In the genomic region with DNA sequence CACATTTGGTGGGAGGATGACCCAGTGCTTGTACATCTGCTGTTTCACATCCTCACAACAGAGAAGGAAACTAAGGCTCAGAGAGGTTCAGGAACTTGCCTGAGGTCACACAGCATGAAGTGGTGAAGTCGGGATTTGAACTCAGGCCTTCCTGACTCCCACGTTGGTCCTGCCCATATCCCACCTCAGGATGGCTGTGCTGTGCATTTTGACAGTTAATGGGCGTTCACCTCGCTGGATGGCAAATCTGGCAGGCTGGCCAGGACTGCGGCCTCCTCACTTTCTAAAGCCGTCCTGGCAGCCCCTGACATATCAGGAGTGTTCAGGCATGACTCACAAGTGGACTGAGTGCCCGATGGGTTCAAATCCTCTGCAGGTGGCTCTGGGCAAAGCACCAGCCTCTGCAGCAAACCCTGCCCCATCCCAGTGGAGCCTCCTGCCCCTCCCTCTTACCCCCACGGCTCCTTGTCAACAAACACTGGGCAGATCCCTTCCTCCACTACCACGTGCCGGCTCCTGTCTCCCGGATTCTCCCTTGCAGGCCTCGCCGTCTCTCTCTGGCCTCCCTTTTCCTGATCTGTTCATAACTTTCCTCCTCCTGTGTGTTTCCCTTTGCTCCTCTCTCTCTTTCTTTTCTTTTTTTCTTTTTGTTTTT, we compare ENCODE assay signal across 12 cellular contexts. TPM values are rescaled to one million over a fixed set of nuclear protein-coding genes. Genes with fewer than 3 reads are reported as not detected.
A peak's percentile ranks its signal among the peaks of the same experiment; 100 is the strongest.
DNase-seq lines count a peak whose midpoint lies in the region; ATAC-seq, FAIRE-seq and TF ChIP-seq lines count a peak whose summit lies in the region.
"Had no signal": no experiment of that assay in that cellular context is flagged by ENCODE, and none has a peak within 500 bp of the region (broad histone marks: within the 10 kb centered on the region; RNA-seq: fewer than 3 reads in every experiment).

No MANE protein-coding gene starts in this region.

- H3K36me3 Mint-ChIP-seq in GM23338 (ENCODE audit: low read depth) (no peaks in the 10 kb centered on the region; the same call in 2 of the 3 replicates), T-helper 17 cell (ENCODE audit: low read depth) (no peaks in the 10 kb centered on the region)

- H3K9me3 ChIP-seq in osteoblast (ENCODE audit: low read depth, low read length) (no peaks in the 10 kb centered on the region), thyroid gland (no peaks in the 10 kb centered on the region), T-helper 17 cell (ENCODE audit: control insufficient read depth, low read length, poor library complexity, severe bottlenecking) (no peaks in the 10 kb centered on the region)

- FAIRE-seq in RCC 7860 (lab: Jason Lieb, UNC): no peak

- peak; percentile 79 for DNase-seq in H4 (ENCODE audit: low spot score)
- DNase-seq in RCC 7860 (ENCODE audit: low spot score): peak; percentile 70
- peak; percentile 72 for DNase-seq in fibroblast of gingiva (ENCODE audit: low read depth)
- peak; percentile 89 for DNase-seq in osteoblast (ENCODE audit: insufficient read length, low spot score, missing footprints)
- no peak for DNase-seq in GM23338 (ENCODE audit: low spot score)
- no peak for DNase-seq in thyroid gland
- DNase-seq in NCI-H1694 treated with DMSO at 0.1 percent for 48 hours (lab: John Stamatoyannopoulos, UW): no peak
- DNase-seq in T-helper 17 cell: no peak
- DNase-seq: activated CD4-positive, CD25-positive, alpha-beta regulatory T cell treated with anti-CD3 and anti-CD28 coated beads, Interleukin-2, amount 50 U/mL, for 72 hours; cerebellar nuclear complex; foreskin fibroblast; KG1 had no signal

- no peaks in the 10 kb centered on the region for H3K79me2 ChIP-seq in osteoblast (ENCODE audit: insufficient read depth, low read length)
- no peaks in the 10 kb centered on the region for H3K79me2 ChIP-seq in GM23338 (replicated peaks; ENCODE audit: insufficient read depth)

- WGBS in thyroid gland, 2 donors: 56 to 62% methylated on average over 12 to 13 of the region's 13 CpGs

- peaks cover 2% of the 10 kb centered on the region; the same call in 1 of the 3 replicates for H3K9me3 Mint-ChIP-seq in GM23338

- H3K4me3 ChIP-seq in osteoblast (ENCODE audit: insufficient read depth, low read length): no peak overlapping the region
- H3K4me3 ChIP-seq in GM23338: no peak overlapping the region
- H3K4me3 ChIP-seq in thyroid gland (replicated peaks in 1 of 3): no peak overlapping the region

- H3K27ac ChIP-seq in osteoblast (ENCODE audit: low read depth, low read length) (peak overlapping the region; percentile 79), GM23338 (ENCODE audit: low read depth) (no peak overlapping the region), thyroid gland (no peak overlapping the region)

- H3K27ac Mint-ChIP-seq in GM23338 (no peak overlapping the region), T-helper 17 cell (no peak overlapping the region)

- H4K20me1 ChIP-seq in osteoblast (ENCODE audit: insufficient read depth, low read length) (no peaks in the 10 kb centered on the region), GM23338 (replicated peaks; ENCODE audit: insufficient read depth) (no peaks in the 10 kb centered on the region)

- H3K4me1 Mint-ChIP-seq in GM23338 (peaks cover 20% of the 10 kb centered on the region), T-helper 17 cell (peaks cover 30% of the 10 kb centered on the region)

- H3K27me3 Mint-ChIP-seq in GM23338 (ENCODE audit: insufficient read depth, low read depth, poor library complexity) (peaks cover 12% of the 10 kb centered on the region), T-helper 17 cell (no peaks in the 10 kb centered on the region)

- H3K4me2 ChIP-seq in osteoblast (ENCODE audit: insufficient read depth, low read length) (no peak overlapping the region), GM23338 (no peak overlapping the region)

- H3K36me3 ChIP-seq in osteoblast (ENCODE audit: insufficient read depth, low read length) (no peaks in the 10 kb centered on the region), GM23338 (ENCODE audit: insufficient read depth) (no peaks in the 10 kb centered on the region), thyroid gland (no peaks in the 10 kb centered on the region)

- intact Hi-C loops in thyroid gland (cut with DNase I): no loop called here

- TF ChIP-seq CTCF in osteoblast (IDR thresholded peaks at IDR 0.05; ENCODE audit: extremely low read depth, low read depth, low read length) (no peak), GM23338 (conservative IDR thresholded peaks at IDR 0.05; ENCODE audit: low read depth in 2 of 2) (no peak), thyroid gland (IDR thresholded peaks at IDR 0.05) (no peak)

- H3K4me3 Mint-ChIP-seq in GM23338: no peak overlapping the region
- no peak overlapping the region for H3K4me3 Mint-ChIP-seq in T-helper 17 cell

- H3K27me3 ChIP-seq in osteoblast (ENCODE audit: insufficient read depth, low read length): no peaks in the 10 kb centered on the region
- no peaks in the 10 kb centered on the region for H3K27me3 ChIP-seq in GM23338 (ENCODE audit: insufficient read depth)
- no peaks in the 10 kb centered on the region for H3K27me3 ChIP-seq in thyroid gland

- H3K9me2 ChIP-seq in GM23338 (ENCODE audit: insufficient read depth): no peaks in the 10 kb centered on the region

- TF ChIP-seq POLR2A in thyroid gland (IDR thresholded peaks at IDR 0.05): no peak

- H3K4me1 ChIP-seq in osteoblast (ENCODE audit: insufficient read depth, low read length): peaks cover 44% of the 10 kb centered on the region
- peaks cover 11% of the 10 kb centered on the region; the same call in 1 of the 2 replicates for H3K4me1 ChIP-seq in GM23338 (ENCODE audit: insufficient read depth)
- H3K4me1 ChIP-seq in thyroid gland: peaks cover 0 to 37% of the 10 kb centered on the region in 2 donors

- ATAC-seq in GM23338 (no peak), T-helper 17 cell (no peak)

- peak overlapping the region; percentile 47 for H2AFZ ChIP-seq in osteoblast (ENCODE audit: low read length)
- no peak overlapping the region for H2AFZ ChIP-seq in GM23338

- peaks cover 2% of the 10 kb centered on the region; the same call in 1 of the 2 replicates for H3F3A ChIP-seq in GM23338 (replicated peaks; ENCODE audit: low read depth)

TF ChIP-seq in GM23338, 12 proteins besides CTCF, POLR2A, EP300 and RAD21 (continues in another document):
- TF ChIP-seq CREB1 (CRISPR knock-in tag; IDR thresholded peaks at IDR 0.05; ENCODE audit: low read depth) (no peak), JUNB (IDR thresholded peaks at IDR 0.05; ENCODE audit: unreplicated experiment) (no peak), STAT1 (IDR thresholded peaks at IDR 0.05; ENCODE audit: unreplicated experiment) (no peak), POLR2AphosphoS5 (IDR thresholded peaks at IDR 0.05; ENCODE audit: low read depth) (no peak), EZH2phosphoT487 (IDR thresholded peaks at IDR 0.05; ENCODE audit: unreplicated experiment) (no peak), ZNF114 (CRISPR knock-in tag; IDR thresholded peaks at IDR 0.05) (no peak), NANOG (IDR thresholded peaks at IDR 0.05; ENCODE audit: borderline replicate concordance) (no peak), REST (IDR thresholded peaks at IDR 0.05; ENCODE audit: unreplicated experiment) (no peak), EZH2 (IDR thresholded peaks at IDR 0.05; ENCODE audit: low read depth, unreplicated experiment) (no peak), ZNF331 (CRISPR knock-in tag; IDR thresholded peaks at IDR 0.05; ENCODE audit: low read depth) (no peak)
- TF ChIP-seq, protein P1, sequence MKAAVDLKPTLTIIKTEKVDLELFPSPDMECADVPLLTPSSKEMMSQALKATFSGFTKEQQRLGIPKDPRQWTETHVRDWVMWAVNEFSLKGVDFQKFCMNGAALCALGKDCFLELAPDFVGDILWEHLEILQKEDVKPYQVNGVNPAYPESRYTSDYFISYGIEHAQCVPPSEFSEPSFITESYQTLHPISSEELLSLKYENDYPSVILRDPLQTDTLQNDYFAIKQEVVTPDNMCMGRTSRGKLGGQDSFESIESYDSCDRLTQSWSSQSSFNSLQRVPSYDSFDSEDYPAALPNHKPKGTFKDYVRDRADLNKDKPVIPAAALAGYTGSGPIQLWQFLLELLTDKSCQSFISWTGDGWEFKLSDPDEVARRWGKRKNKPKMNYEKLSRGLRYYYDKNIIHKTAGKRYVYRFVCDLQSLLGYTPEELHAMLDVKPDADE (IDR thresholded peaks at IDR 0.05): no peak

RNA-seq across cellular contexts. Expression of gene SOCS3, which starts 29.2 kb away (rescaled TPM):
- 29.2 and 43.0 TPM in 2 replicates for total RNA-seq in H4 (2014; rRNA removed; shearing (Covaris generic))
- total RNA-seq in osteoblast (78.1 and 95.2 TPM in 2 replicates), thyroid gland (100 to 1,000 TPM in 1 of 4 donors, 10 to 100 TPM in 2, 1 to 10 TPM in 1; 9.2 to 110 (median 33.3) TPM), T-helper 17 cell (100 to 1,000 TPM; 119 to 197 TPM)
- total RNA-seq in GM23338 (2014; rRNA removed; shearing (Covaris generic)): 25.1 and 32.9 TPM in 2 replicates
- 13.2 TPM in 2 replicates for polyA plus RNA-seq in GM23338 (2016; fragmentation: Nextera tagmentation; extraction: Ambion mirVana)

RNA-seq across cellular contexts. Expression of gene PGS1, which starts 47.8 kb away (rescaled TPM):
- total RNA-seq in H4 (2014; rRNA removed; shearing (Covaris generic)): 20.4 and 27.5 TPM in 2 replicates
- 34.4 and 39.5 TPM in 2 replicates for total RNA-seq in osteoblast
- 65.8 and 67.1 TPM in 2 replicates for total RNA-seq in GM23338 (2014; rRNA removed; shearing (Covaris generic))
- polyA plus RNA-seq in GM23338 (2016; fragmentation: Nextera tagmentation; extraction: Ambion mirVana): 42.5 and 43.9 TPM in 2 replicates
- 10 to 100 TPM; 41.2 to 87.2 (median 69.1) TPM for total RNA-seq in thyroid gland
- total RNA-seq in T-helper 17 cell: 10 to 100 TPM; 47.5 to 54.9 TPM

Comparison
In these comparisons a context has a peak if more than half of its experiments do, and no peak if none do; other contexts are left out.
1. DNase-seq: peak in H4 (single experiment), RCC 7860 (single experiment), fibroblast of gingiva (single experiment) and osteoblast (single experiment); none in GM23338 (single experiment), thyroid gland (0 of 2), NCI-H1694 treated with DMSO at 0.1 percent for 48 hours (single experiment) and T-helper 17 cell (0 of 3).